18 cellular contexts compared by ENCODE assay signal in genomic region chr2:62473428-62473827, GRCh38. TPM values are rescaled to one million over a fixed set of nuclear protein-coding genes. Genes with fewer than 3 reads are reported as not detected.
"Had no signal": no experiment of that assay in that cellular context is flagged by ENCODE, and none has a peak within 500 bp of the region (broad histone marks: within the 10 kb centered on the region; RNA-seq: fewer than 3 reads in every experiment).

No MANE protein-coding gene starts in this region.

- H3K27me3 ChIP-seq: transverse colon had no signal

- H3K27ac ChIP-seq: epithelial cell of prostate, neutrophil had no signal

- H3K9me3 Mint-ChIP-seq: activated B cell treated with CpG ODN at 0.5 μM for 24 hours; activated CD4-positive, alpha-beta T cell treated with anti-CD3 and anti-CD28 coated beads, Interleukin-2, amount 10 ng/mL, durations not matched to agents 7 days and 5 days; activated naive CD4-positive, alpha-beta T cell treated with anti-CD3 and anti-CD28 coated beads, Interleukin-2, amount 50 U/mL, for 72 hours; activated T-cell treated with anti-CD3 and anti-CD28 coated beads, Interleukin-2, amount 50 U/mL, for 72 hours had no signal

- H3K36me3 ChIP-seq: neutrophil, transverse colon had no signal

- H3K4me3 ChIP-seq: skin epidermis, transverse colon had no signal

- H3K36me3 Mint-ChIP-seq: activated naive CD4-positive, alpha-beta T cell treated with anti-CD3 and anti-CD28 coated beads, Interleukin-2, amount 50 U/mL, for 72 hours had no signal

- H3K27ac Mint-ChIP-seq: activated B cell treated with CpG ODN at 0.5 μM for 24 hours; activated CD4-positive, alpha-beta T cell treated with anti-CD3 and anti-CD28 coated beads, Interleukin-2, amount 10 ng/mL, durations not matched to agents 7 days and 5 days; activated naive CD4-positive, alpha-beta T cell treated with anti-CD3 and anti-CD28 coated beads, Interleukin-2, amount 50 U/mL, for 72 hours; activated T-cell treated with anti-CD3 and anti-CD28 coated beads, Interleukin-2, amount 50 U/mL, for 72 hours had no signal

- H3K4me3 Mint-ChIP-seq: activated B cell treated with CpG ODN at 0.5 μM for 24 hours; activated CD4-positive, alpha-beta T cell treated with anti-CD3 and anti-CD28 coated beads, Interleukin-2, amount 10 ng/mL, durations not matched to agents 7 days and 5 days; activated T-cell treated with anti-CD3 and anti-CD28 coated beads, Interleukin-2, amount 50 U/mL, for 72 hours had no signal

- ATAC-seq: activated naive CD4-positive, alpha-beta T cell treated with anti-CD3 and anti-CD28 coated beads, Interleukin-2, amount 50 U/mL, for 72 hours; activated T-cell treated with anti-CD3 and anti-CD28 coated beads, Interleukin-2, amount 50 U/mL, for 72 hours had no signal

- DNase-seq: activated B cell treated with CpG ODN at 0.5 μM for 24 hours; activated CD4-positive, alpha-beta T cell treated with anti-CD3 and anti-CD28 coated beads, Interleukin-2, amount 10 ng/mL, durations not matched to agents 7 days and 5 days; activated CD8-positive, alpha-beta memory T cell treated with anti-CD3 and anti-CD28 coated beads, Interleukin-2, amount 50 U/mL, for 48 hours; activated gamma-delta T cell; activated T-cell treated with anti-CD3 and anti-CD28 coated beads, Interleukin-2, amount 50 U/mL, for 72 hours; cerebellar nuclear complex; dermis blood vessel endothelial cell; foreskin melanocyte; retina; stimulated activated CD4-positive, alpha-beta T cell treated with anti-CD3 and anti-CD28 coated beads, Interleukin-4, amount 100 ng/mL, for 4 hours; stimulated activated CD8-positive, alpha-beta memory T cell treated with anti-CD3 and anti-CD28 coated beads, Interleukin-4, amount 100 ng/mL, for 48 hours; stimulated activated naive CD4-positive, alpha-beta T cell treated with Interleukin-2 at 50 U/mL for 16 hours; substantia nigra; transverse colon had no signal

- H3K9me3 ChIP-seq: neutrophil, transverse colon had no signal

RNA-seq across cellular contexts. Expression of gene TMEM17, which starts 32.6 kb away (rescaled TPM):
- total RNA-seq: activated B cell treated with CpG ODN at 0.5 μM for 24 hours; activated CD4-positive, alpha-beta T cell treated with anti-CD3 and anti-CD28 coated beads, Interleukin-2, amount 10 ng/mL, durations not matched to agents 7 days and 5 days; activated naive CD4-positive, alpha-beta T cell treated with anti-CD3 and anti-CD28 coated beads, Interleukin-2, amount 50 U/mL, for 72 hours had no signal
